ENCODE assay signal across 11 cellular contexts in the genomic region with DNA sequence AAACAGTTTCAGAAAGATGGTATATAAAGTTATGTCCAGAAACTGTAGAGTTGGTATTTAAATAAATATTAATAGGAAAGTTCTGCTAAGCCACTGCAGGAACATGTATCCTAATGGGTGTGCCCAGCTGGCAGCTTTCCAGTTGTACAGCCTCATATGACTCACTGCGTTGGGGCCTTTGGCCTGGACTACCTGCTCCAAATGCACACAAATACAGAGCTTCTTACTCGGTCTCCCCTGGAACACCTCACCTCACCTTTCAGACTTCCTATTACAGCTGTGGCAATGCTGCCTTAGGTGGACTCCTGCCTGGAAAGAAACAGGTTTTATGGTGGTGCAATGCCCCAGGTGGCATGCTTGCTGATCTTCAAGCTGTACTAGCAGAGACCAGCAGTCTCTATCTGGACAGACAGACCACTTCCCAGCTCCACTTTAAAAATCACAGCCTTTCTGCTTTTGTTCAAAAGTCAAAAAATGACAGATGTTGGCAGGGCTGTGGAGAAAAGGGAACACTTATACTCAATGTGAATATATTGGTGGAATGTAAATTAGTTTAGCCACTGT.
DNase-seq lines count a peak whose midpoint lies in the region; ATAC-seq and TF ChIP-seq lines count a peak whose summit lies in the region.
"Had no signal": no experiment of that assay in that cellular context is flagged by ENCODE, and none has a peak within 500 bp of the region (broad histone marks: within the 10 kb centered on the region; RNA-seq: fewer than 3 reads in every experiment).

No MANE protein-coding gene starts in this region.

- no peak for ATAC-seq in activated naive CD8-positive, alpha-beta T cell treated with anti-CD3 and anti-CD28 coated beads, Interleukin-2, amount 50 U/mL, for 24 hours
- no peak for ATAC-seq in HG02938 (IDR thresholded peaks at IDR 0.05; ENCODE audit: unreplicated experiment)
- ATAC-seq in CD8-positive, alpha-beta T cell = no peak

- H3K4me1 Mint-ChIP-seq in MCF 10A (ENCODE audit: insufficient read depth, unreplicated experiment) = peaks cover 11% of the 10 kb centered on the region
- no peaks in the 10 kb centered on the region for H3K4me1 Mint-ChIP-seq in activated naive CD8-positive, alpha-beta T cell treated with anti-CD3 and anti-CD28 coated beads, Interleukin-2, amount 50 U/mL, for 24 hours
- no peaks in the 10 kb centered on the region for H3K4me1 Mint-ChIP-seq in CD8-positive, alpha-beta T cell (ENCODE audit: low read depth)

- no peak overlapping the region for H3K27ac ChIP-seq in CD8-positive, alpha-beta T cell (ENCODE audit: low read depth, low read length)

- peak; percentile 48 for DNase-seq in COR-L47 (lab: John Stamatoyannopoulos, UW)
- peak; percentile 8 for DNase-seq in NB4 (ENCODE audit: low read depth)
- peak; percentile 96 for DNase-seq in MCF 10A (ENCODE audit: unreplicated experiment)
- DNase-seq in left kidney (ENCODE audit: low read depth, low spot score) = peak; percentile 5
- no peak for DNase-seq in activated naive CD8-positive, alpha-beta T cell treated with anti-CD3 and anti-CD28 coated beads, Interleukin-2, amount 50 U/mL, for 24 hours
- no peak for DNase-seq in cerebellar cortex (ENCODE audit: low spot score)
- DNase-seq in CD8-positive, alpha-beta T cell = no peak
- DNase-seq: activated CD4-positive, alpha-beta T cell treated with anti-CD3 and anti-CD28 coated beads, Interleukin-2, amount 10 ng/mL, durations not matched to agents 24 days and 14 days; midbrain; NCI-H774 had no signal

- H3K4me3 Mint-ChIP-seq in MCF 10A (ENCODE audit: unreplicated experiment) = no peak overlapping the region
- no peak overlapping the region for H3K4me3 Mint-ChIP-seq in activated naive CD8-positive, alpha-beta T cell treated with anti-CD3 and anti-CD28 coated beads, Interleukin-2, amount 50 U/mL, for 24 hours
- H3K4me3 Mint-ChIP-seq in CD8-positive, alpha-beta T cell = no peak overlapping the region
- H3K4me3 Mint-ChIP-seq: activated CD4-positive, alpha-beta T cell treated with anti-CD3 and anti-CD28 coated beads, Interleukin-2, amount 10 ng/mL, durations not matched to agents 24 days and 14 days had no signal

- POLR2A ChIA-PET in MCF 10A (lab: Yijun Ruan, JAX) = interaction anchor here (0.7 to 3.0 kb wide), 16 partner anchors 9 to 388 kb away, joined by 3 to 24 read pairs (median 3); partner anchors contain the start of genes CLOCK, SRD5A3 and TMEM165
- POLR2A ChIA-PET in CD8-positive, alpha-beta T cell (lab: Charles Lee) = no interaction called here

- no peak overlapping the region for H3K4me3 ChIP-seq in NB4 (ENCODE audit: low read depth, low read length)
- no peak overlapping the region for H3K4me3 ChIP-seq in CD8-positive, alpha-beta T cell (ENCODE audit: low read depth, low read length)

- H3K9me3 Mint-ChIP-seq in MCF 10A (ENCODE audit: unreplicated experiment) = no peaks in the 10 kb centered on the region
- H3K9me3 Mint-ChIP-seq in activated naive CD8-positive, alpha-beta T cell treated with anti-CD3 and anti-CD28 coated beads, Interleukin-2, amount 50 U/mL, for 24 hours = no peaks in the 10 kb centered on the region
- H3K9me3 Mint-ChIP-seq in CD8-positive, alpha-beta T cell = no peaks in the 10 kb centered on the region
- H3K9me3 Mint-ChIP-seq: activated CD4-positive, alpha-beta T cell treated with anti-CD3 and anti-CD28 coated beads, Interleukin-2, amount 10 ng/mL, durations not matched to agents 24 days and 14 days had no signal

- no peak for TF ChIP-seq POLR2A in NB4 (IDR thresholded peaks at IDR 0.05; ENCODE audit: extremely low read depth, insufficient read length)

- no peak overlapping the region for H3K27ac Mint-ChIP-seq in MCF 10A (ENCODE audit: low read depth, unreplicated experiment)
- H3K27ac Mint-ChIP-seq in activated naive CD8-positive, alpha-beta T cell treated with anti-CD3 and anti-CD28 coated beads, Interleukin-2, amount 50 U/mL, for 24 hours = no peak overlapping the region
- no peak overlapping the region for H3K27ac Mint-ChIP-seq in CD8-positive, alpha-beta T cell
- H3K27ac Mint-ChIP-seq: activated CD4-positive, alpha-beta T cell treated with anti-CD3 and anti-CD28 coated beads, Interleukin-2, amount 10 ng/mL, durations not matched to agents 24 days and 14 days had no signal

- no peaks in the 10 kb centered on the region for H3K27me3 ChIP-seq in CD8-positive, alpha-beta T cell (ENCODE audit: insufficient read depth, low read length)

- no peaks in the 10 kb centered on the region for H3K36me3 ChIP-seq in CD8-positive, alpha-beta T cell (ENCODE audit: insufficient read depth, low read length)

- H3K36me3 Mint-ChIP-seq in MCF 10A (ENCODE audit: insufficient read depth, unreplicated experiment) = peaks cover 5% of the 10 kb centered on the region
- no peaks in the 10 kb centered on the region for H3K36me3 Mint-ChIP-seq in activated naive CD8-positive, alpha-beta T cell treated with anti-CD3 and anti-CD28 coated beads, Interleukin-2, amount 50 U/mL, for 24 hours (ENCODE audit: low read depth)
- no peaks in the 10 kb centered on the region for H3K36me3 Mint-ChIP-seq in CD8-positive, alpha-beta T cell

- H3K4me1 ChIP-seq in CD8-positive, alpha-beta T cell (ENCODE audit: insufficient read depth, low read length) = no peaks in the 10 kb centered on the region

- peaks cover under 1% of the 10 kb centered on the region for H3K9me3 ChIP-seq in CD8-positive, alpha-beta T cell (ENCODE audit: low read length)

- no peak for TF ChIP-seq CTCF in NB4 (IDR thresholded peaks at IDR 0.05; ENCODE audit: low read depth, low read length)
- no peak for TF ChIP-seq CTCF in MCF 10A (IDR thresholded peaks at IDR 0.05; ENCODE audit: unreplicated experiment)
- TF ChIP-seq CTCF in CD8-positive, alpha-beta T cell (IDR thresholded peaks at IDR 0.05) = no peak

- no peaks in the 10 kb centered on the region for H3K27me3 Mint-ChIP-seq in MCF 10A (ENCODE audit: insufficient read depth, unreplicated experiment)
- H3K27me3 Mint-ChIP-seq in activated naive CD8-positive, alpha-beta T cell treated with anti-CD3 and anti-CD28 coated beads, Interleukin-2, amount 50 U/mL, for 24 hours = peaks cover 44% of the 10 kb centered on the region
- peaks cover 51% of the 10 kb centered on the region for H3K27me3 Mint-ChIP-seq in CD8-positive, alpha-beta T cell (ENCODE audit: low read depth)

- CTCF ChIA-PET in MCF 10A (lab: Yijun Ruan, JAX) = interaction anchor here (0.6 to 3.3 kb wide), 20 partner anchors 96 to 763 kb away, joined by 3 to 15 read pairs (median 4); partner anchors contain the start of gene SRD5A3
- CTCF ChIA-PET in CD8-positive, alpha-beta T cell (lab: Charles Lee) = interaction anchor here (0.8 to 1.0 kb wide), 2 partner anchors 10 to 422 kb away, joined by 3 read pairs; no protein-coding TSS in a partner anchor

- intact Hi-C loops in MCF 10A (cut with micrococcal nuclease) = loop anchor here (10.0 kb wide), 2 partner anchors 99 to 419 kb away; partner anchors contain the start of gene NMU
- intact Hi-C loops in CD8-positive, alpha-beta T cell (cut with DNase I, micrococcal nuclease) = loop anchor here in 1 of 2 experiments (10.0 kb wide), 1 partner anchor 389 kb away; the partner anchor contains the start of gene SRD5A3

- BruUV-seq in MCF 10A (replicated peaks; lab: Mats Ljungman, UMichigan) = no TSS peak

Comparison
In these comparisons a context has a peak if more than half of its experiments do, and no peak if none do; other contexts are left out.
1. DNase-seq: peak in COR-L47 (single experiment), NB4 (single experiment), MCF 10A (single experiment) and left kidney (single experiment); none in activated naive CD8-positive, alpha-beta T cell treated with anti-CD3 and anti-CD28 coated beads, Interleukin-2, amount 50 U/mL, for 24 hours (single experiment), cerebellar cortex (single experiment) and CD8-positive, alpha-beta T cell (0 of 7).